Comparison of ENCODE assay signal across 7 cellular contexts in the genomic region with DNA sequence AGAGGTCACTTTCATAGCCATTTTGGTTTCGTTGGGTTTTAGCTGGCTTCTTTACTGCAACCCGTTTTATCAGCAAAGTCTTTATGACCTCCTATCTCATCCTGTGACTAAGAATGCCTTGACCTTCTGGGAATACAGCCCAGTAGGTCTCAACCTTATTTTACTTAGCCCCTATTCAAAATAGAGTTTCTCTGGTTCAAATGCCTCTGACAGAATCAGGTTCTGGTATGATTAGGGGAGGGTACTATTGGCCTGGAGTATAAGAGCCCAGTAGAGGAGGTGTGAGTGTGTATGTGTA.
"Had no signal": no experiment of that assay in that cellular context is flagged by ENCODE, and none has a peak within 500 bp of the region (broad histone marks: within the 10 kb centered on the region; RNA-seq: fewer than 3 reads in every experiment).

No MANE protein-coding gene starts in this region.

- FAIRE-seq: G401.6, GM12878, GM12891, GM12892, GM18507 had no signal

- ATAC-seq: GM12878 had no signal

- H3K4me3 ChIP-seq: GM12878 had no signal

- DNase-seq: GDM1, GF-D8 had no signal
